12 cellular contexts compared by ENCODE assay signal in genomic region chr12:110080410-110080809, GRCh38. TPM values are rescaled to one million over a fixed set of nuclear protein-coding genes. Genes with fewer than 3 reads are reported as not detected.
DNase-seq lines count a peak whose midpoint lies in the region; ATAC-seq and TF ChIP-seq lines count a peak whose summit lies in the region.
"Had no signal": no experiment of that assay in that cellular context is flagged by ENCODE, and none has a peak within 500 bp of the region (broad histone marks: within the 10 kb centered on the region; RNA-seq: fewer than 3 reads in every experiment).

No MANE protein-coding gene starts in this region.

- no peaks in the 10 kb centered on the region for H3K36me3 ChIP-seq in CD4-positive, alpha-beta memory T cell (ENCODE audit: insufficient read depth, low read length)
- no peaks in the 10 kb centered on the region for H3K36me3 ChIP-seq in KMS-11 (ENCODE audit: insufficient read depth)
- no peaks in the 10 kb centered on the region for H3K36me3 ChIP-seq in mammary epithelial cell (ENCODE audit: insufficient read depth, low read length)
- H3K36me3 ChIP-seq: prostate gland had no signal

- POLR2A ChIA-PET in CD4-positive, alpha-beta memory T cell (lab: Charles Lee; ENCODE audit: partially characterized antibody) = interaction anchor here (0.8 to 2.2 kb wide), 13 partner anchors 9 to 388 kb away, joined by 3 to 10 read pairs (median 5); partner anchors contain the start of genes ANKRD13A, ATP2A2, FAM216A and GPN3

- H3K9me3 ChIP-seq in CD4-positive, alpha-beta memory T cell (ENCODE audit: control insufficient read depth in 1 of 2, low read length in 2 of 2) = no peaks in the 10 kb centered on the region
- H3K9me3 ChIP-seq in mammary epithelial cell (replicated peaks; ENCODE audit: insufficient read depth, low read length) = no peaks in the 10 kb centered on the region
- H3K9me3 ChIP-seq: prostate gland had no signal

- CTCF ChIA-PET in CD4-positive, alpha-beta memory T cell (lab: Charles Lee; ENCODE audit: partially characterized antibody) = interaction anchor here (1.3 to 1.9 kb wide), 2 partner anchors 11 to 192 kb away, joined by 3 to 5 read pairs; no protein-coding TSS in a partner anchor
- CTCF ChIA-PET in mammary epithelial cell (lab: Charles Lee; ENCODE audit: low non-redundant PET) = no interaction called here

- H4K20me1 ChIP-seq in KMS-11 (ENCODE audit: insufficient read depth) = no peaks in the 10 kb centered on the region
- no peaks in the 10 kb centered on the region for H4K20me1 ChIP-seq in mammary epithelial cell (ENCODE audit: insufficient read depth, low read length)

- no peaks in the 10 kb centered on the region for H3K27me3 Mint-ChIP-seq in CD4-positive, alpha-beta memory T cell
- H3K27me3 Mint-ChIP-seq in activated naive CD8-positive, alpha-beta T cell treated with anti-CD3 and anti-CD28 coated beads, Interleukin-2, amount 50 U/mL, for 24 hours = no peaks in the 10 kb centered on the region
- no peaks in the 10 kb centered on the region for H3K27me3 Mint-ChIP-seq in natural killer cell treated with Interleukin-12 subunit alpha and Interleukin-12 subunit beta and Interleukin-15 and Interleukin-18, amount 100 ng/mL, for 72 hours

- H3K4me1 Mint-ChIP-seq in CD4-positive, alpha-beta memory T cell = peaks cover 17 to 29% (median 20%) of the 10 kb centered on the region in 4 donors
- H3K4me1 Mint-ChIP-seq in activated naive CD8-positive, alpha-beta T cell treated with anti-CD3 and anti-CD28 coated beads, Interleukin-2, amount 50 U/mL, for 24 hours = peaks cover 33% of the 10 kb centered on the region
- H3K4me1 Mint-ChIP-seq in natural killer cell treated with Interleukin-12 subunit alpha and Interleukin-12 subunit beta and Interleukin-15 and Interleukin-18, amount 100 ng/mL, for 72 hours (ENCODE audit: low read depth in 2 of 2) = peaks cover 16 to 20% of the 10 kb centered on the region in 2 donors

- intact Hi-C loops in CD4-positive, alpha-beta memory T cell (cut with micrococcal nuclease) = no loop called here
- intact Hi-C loops in mammary epithelial cell (cut with micrococcal nuclease) = no loop called here

- peak overlapping the region in 6 of 7 donors; percentile 44 to 100 (median 64) for H3K27ac Mint-ChIP-seq in CD4-positive, alpha-beta memory T cell
- H3K27ac Mint-ChIP-seq in activated naive CD8-positive, alpha-beta T cell treated with anti-CD3 and anti-CD28 coated beads, Interleukin-2, amount 50 U/mL, for 24 hours = peak overlapping the region; percentile 82
- peak overlapping the region; percentile 95 to 99 for H3K27ac Mint-ChIP-seq in natural killer cell treated with Interleukin-12 subunit alpha and Interleukin-12 subunit beta and Interleukin-15 and Interleukin-18, amount 100 ng/mL, for 72 hours
- H3K27ac Mint-ChIP-seq: type B pancreatic cell had no signal

- no TSS peak for BruUV-seq in mammary epithelial cell (replicated peaks; lab: Mats Ljungman, UMichigan)

- H3K9ac ChIP-seq in KMS-11 (no peak overlapping the region), mammary epithelial cell (ENCODE audit: insufficient read depth, low read length) (no peak overlapping the region)

- 93% methylated on average over 3 of the region's 7 CpGs for WGBS in mammary epithelial cell (ENCODE audit: low coverage, missing lambda C conversion rate)

- H3K4me3 ChIP-seq in CD4-positive, alpha-beta memory T cell (ENCODE audit: low read length in 2 of 2) = no peak overlapping the region
- H3K4me3 ChIP-seq in KMS-11 (IDR thresholded peaks at IDR 0.05; ENCODE audit: insufficient read depth, low read depth, low read length) (no peak overlapping the region), mammary epithelial cell (replicated peaks in 1 of 3; ENCODE audit: insufficient read depth in 1 of 3, low read depth in 2 of 3, low read length in 3 of 3) (no peak overlapping the region)
- H3K4me3 ChIP-seq: prostate gland had no signal

- H3K4me3 Mint-ChIP-seq in CD4-positive, alpha-beta memory T cell = peak overlapping the region in 6 of 8 donors; percentile 30 to 89 (median 50)
- no peak overlapping the region for H3K4me3 Mint-ChIP-seq in activated naive CD8-positive, alpha-beta T cell treated with anti-CD3 and anti-CD28 coated beads, Interleukin-2, amount 50 U/mL, for 24 hours
- H3K4me3 Mint-ChIP-seq in natural killer cell treated with Interleukin-12 subunit alpha and Interleukin-12 subunit beta and Interleukin-15 and Interleukin-18, amount 100 ng/mL, for 72 hours = no peak overlapping the region
- H3K4me3 Mint-ChIP-seq: type B pancreatic cell had no signal

- no peaks in the 10 kb centered on the region for H3K27me3 ChIP-seq in CD4-positive, alpha-beta memory T cell (ENCODE audit: insufficient read depth, low read length)
- no peaks in the 10 kb centered on the region for H3K27me3 ChIP-seq in KMS-11 (ENCODE audit: insufficient read depth, low read depth)
- H3K27me3 ChIP-seq in mammary epithelial cell (ENCODE audit: insufficient read depth, low read length) = no peaks in the 10 kb centered on the region

- peaks cover 0 to 4% (median 0%) of the 10 kb centered on the region in 8 donors for H3K9me3 Mint-ChIP-seq in CD4-positive, alpha-beta memory T cell
- H3K9me3 Mint-ChIP-seq in activated naive CD8-positive, alpha-beta T cell treated with anti-CD3 and anti-CD28 coated beads, Interleukin-2, amount 50 U/mL, for 24 hours = peaks cover 13% of the 10 kb centered on the region
- peaks cover 4% of the 10 kb centered on the region for H3K9me3 Mint-ChIP-seq in natural killer cell treated with Interleukin-12 subunit alpha and Interleukin-12 subunit beta and Interleukin-15 and Interleukin-18, amount 100 ng/mL, for 72 hours
- H3K9me3 Mint-ChIP-seq: type B pancreatic cell had no signal

- ATAC-seq in activated naive CD8-positive, alpha-beta T cell treated with anti-CD3 and anti-CD28 coated beads, Interleukin-2, amount 50 U/mL, for 24 hours = no peak
- ATAC-seq in natural killer cell treated with Interleukin-12 subunit alpha and Interleukin-12 subunit beta and Interleukin-15 and Interleukin-18, amount 100 ng/mL, for 72 hours = no peak

- H3K4me2 ChIP-seq in KMS-11 (no peak overlapping the region; the same call in 1 of the 2 replicates), mammary epithelial cell (ENCODE audit: insufficient read depth, low read depth, low read length) (no peak overlapping the region)

- DNase-seq in CD4-positive, alpha-beta memory T cell = no peak
- no peak for DNase-seq in activated naive CD8-positive, alpha-beta T cell treated with anti-CD3 and anti-CD28 coated beads, Interleukin-2, amount 50 U/mL, for 24 hours
- DNase-seq in natural killer cell treated with Interleukin-12 subunit alpha and Interleukin-12 subunit beta and Interleukin-15 and Interleukin-18, amount 100 ng/mL, for 72 hours (ENCODE audit: low spot score) = no peak
- DNase-seq in OCI-M1 (lab: John Stamatoyannopoulos, UW) = no peak
- DNase-seq in iPS-NIHi7 (ENCODE audit: extremely low spot score) = no peak
- DNase-seq in mammary epithelial cell = no peak
- DNase-seq: NCI-H187 treated with DMSO at 0.1 percent for 48 hours, NCI-H526, T1000 had no signal

- H3K79me2 ChIP-seq in KMS-11 (ENCODE audit: insufficient read depth, low read depth) (no peaks in the 10 kb centered on the region), mammary epithelial cell (ENCODE audit: insufficient read depth, low read length) (no peaks in the 10 kb centered on the region)

- H3K27ac ChIP-seq in CD4-positive, alpha-beta memory T cell (ENCODE audit: low read depth, low read length) = peak overlapping the region; percentile 48
- H3K27ac ChIP-seq in KMS-11 (no peak overlapping the region), mammary epithelial cell (ENCODE audit: insufficient read depth, low read depth, low read length) (no peak overlapping the region)
- H3K27ac ChIP-seq: prostate gland had no signal

- peaks cover 25% of the 10 kb centered on the region for H3K4me1 ChIP-seq in CD4-positive, alpha-beta memory T cell (ENCODE audit: insufficient read depth, low read length)
- H3K4me1 ChIP-seq in KMS-11 (ENCODE audit: low read depth, poor library complexity, severe bottlenecking) (peaks cover 21% of the 10 kb centered on the region), mammary epithelial cell (ENCODE audit: insufficient read depth, low read length) (no peaks in the 10 kb centered on the region)
- H3K4me1 ChIP-seq: prostate gland had no signal

- TF ChIP-seq CTCF in KMS-11 (conservative IDR thresholded peaks at IDR 0.05; ENCODE audit: low read depth, low read length) (no peak), mammary epithelial cell (conservative IDR thresholded peaks at IDR 0.05 in 1 of 2, IDR thresholded peaks at IDR 0.05 in 1 of 2; ENCODE audit: extremely low read depth in 1 of 2, insufficient read depth in 1 of 2, low read depth in 1 of 2, low read length in 2 of 2) (no peak)

- no peaks in the 10 kb centered on the region for H3K36me3 Mint-ChIP-seq in CD4-positive, alpha-beta memory T cell
- peaks cover 4% of the 10 kb centered on the region for H3K36me3 Mint-ChIP-seq in activated naive CD8-positive, alpha-beta T cell treated with anti-CD3 and anti-CD28 coated beads, Interleukin-2, amount 50 U/mL, for 24 hours (ENCODE audit: low read depth)
- H3K36me3 Mint-ChIP-seq in natural killer cell treated with Interleukin-12 subunit alpha and Interleukin-12 subunit beta and Interleukin-15 and Interleukin-18, amount 100 ng/mL, for 72 hours = peaks cover 6% of the 10 kb centered on the region
- H3K36me3 Mint-ChIP-seq: type B pancreatic cell had no signal

- H2AFZ ChIP-seq in KMS-11 (ENCODE audit: low read depth) (peak overlapping the region; percentile 93), mammary epithelial cell (ENCODE audit: low read depth, low read length) (no peak overlapping the region)

- dilution Hi-C loops in mammary epithelial cell (cut with HindIII; ENCODE audit: low sequenced_read_pairs) = loop anchor here (10.0 kb wide), 1 partner anchor 304 kb away; no protein-coding TSS in a partner anchor

- in situ Hi-C loops in mammary epithelial cell (cut with MboI; ENCODE audit: low sequenced_read_pairs in 2 of 2) = no loop called here

RNA-seq across cellular contexts. Expression of gene C12orf76, which starts 32.1 kb away (rescaled TPM):
- 10 to 100 TPM; 26.4 to 33.5 TPM for total RNA-seq in CD4-positive, alpha-beta memory T cell
- polyA plus RNA-seq in CD4-positive, alpha-beta memory T cell = 10 to 100 TPM; 16.4 to 17.5 TPM
- total RNA-seq in natural killer cell treated with Interleukin-12 subunit alpha and Interleukin-12 subunit beta and Interleukin-15 and Interleukin-18, amount 100 ng/mL, for 72 hours = 10 to 100 TPM; 10.1 to 12.3 TPM
- total RNA-seq in mammary epithelial cell = 10 to 100 TPM in 1 of 2 donors, 1 to 10 TPM in 1; 5.5 to 10.2 TPM
- polyA plus RNA-seq in mammary epithelial cell = 4.9 TPM
- polyA minus RNA-seq in mammary epithelial cell = not detected

RNA-seq across cellular contexts. Expression of gene IFT81, which starts 43.7 kb away (rescaled TPM):
- total RNA-seq in CD4-positive, alpha-beta memory T cell = 1 to 10 TPM; 1.1 to 1.3 TPM
- polyA plus RNA-seq in CD4-positive, alpha-beta memory T cell = 1 to 10 TPM in 1 of 2 donors, under 1 TPM in 1; 0.57 to 1.2 TPM
- 1 to 10 TPM; 2.3 to 3.5 TPM for total RNA-seq in natural killer cell treated with Interleukin-12 subunit alpha and Interleukin-12 subunit beta and Interleukin-15 and Interleukin-18, amount 100 ng/mL, for 72 hours
- 10 to 100 TPM in 1 of 2 donors, 1 to 10 TPM in 1; 8.8 to 11.8 TPM for total RNA-seq in mammary epithelial cell
- 3.4 TPM for polyA plus RNA-seq in mammary epithelial cell
- polyA minus RNA-seq in mammary epithelial cell = 8.3 TPM

Comparison
In these comparisons a context has a peak if more than half of its experiments do, and no peak if none do; other contexts are left out.
1. H3K4me3 Mint-ChIP-seq: peak in CD4-positive, alpha-beta memory T cell (6 of 8); none in activated naive CD8-positive, alpha-beta T cell treated with anti-CD3 and anti-CD28 coated beads, Interleukin-2, amount 50 U/mL, for 24 hours (single experiment) and natural killer cell treated with Interleukin-12 subunit alpha and Interleukin-12 subunit beta and Interleukin-15 and Interleukin-18, amount 100 ng/mL, for 72 hours (single experiment).
2. Peak in every context shown above with its lines, with median percentiles within 50 percentile points of each other: H3K27ac Mint-ChIP-seq.